ENCODE assay signal across 8 cellular contexts in the genomic region with DNA sequence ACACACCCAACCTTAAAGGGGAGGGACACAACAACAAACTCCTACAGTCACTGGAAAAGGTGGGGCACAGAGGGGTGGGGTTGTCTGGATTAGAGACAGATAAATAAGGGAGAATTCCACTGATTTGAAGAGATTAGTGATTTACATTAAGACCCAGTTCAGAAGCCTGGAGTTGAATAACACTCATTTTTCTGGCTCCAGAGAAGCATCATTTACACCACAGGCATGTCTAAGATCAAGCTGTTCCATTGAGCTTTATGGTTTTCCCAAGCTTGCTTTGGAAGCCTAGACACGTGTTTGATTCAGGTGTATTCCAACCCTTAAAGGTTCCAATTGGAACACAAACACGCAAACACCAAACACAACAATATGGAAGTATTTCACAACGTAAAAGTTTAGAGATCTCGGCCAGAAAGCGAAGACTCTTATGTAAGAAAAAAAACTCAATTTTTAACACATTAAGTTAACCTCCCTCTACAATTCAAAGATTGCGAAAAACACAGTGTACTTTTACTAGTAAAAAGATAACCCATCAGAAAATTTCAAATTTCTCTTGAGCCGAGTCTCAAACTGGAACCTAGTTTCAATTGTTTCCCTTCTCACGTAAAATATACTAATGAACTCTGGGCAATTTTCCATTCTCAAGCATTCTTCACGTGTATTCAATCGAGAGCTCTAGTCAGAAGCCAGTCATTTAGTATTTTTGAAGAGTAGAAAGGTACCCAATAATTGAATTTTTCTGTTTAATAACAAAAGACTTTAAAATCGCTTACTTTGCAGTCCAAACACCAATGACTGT. TPM values are rescaled to one million over a fixed set of nuclear protein-coding genes. Genes with fewer than 3 reads are reported as not detected.
A peak's percentile ranks its signal among the peaks of the same experiment; 100 is the strongest.
DNase-seq lines count a peak whose midpoint lies in the region; ATAC-seq and TF ChIP-seq lines count a peak whose summit lies in the region.

No MANE protein-coding gene starts in this region.

- peak overlapping the region; percentile 93 for H3K4me3 ChIP-seq in CD8-positive, alpha-beta T cell (ENCODE audit: low read depth, low read length)

- no peaks in the 10 kb centered on the region for H3K9me3 ChIP-seq in CD8-positive, alpha-beta T cell (ENCODE audit: low read length)

- H3K27me3 Mint-ChIP-seq in CD8-positive, alpha-beta T cell (ENCODE audit: low read depth) = no peaks in the 10 kb centered on the region
- no peaks in the 10 kb centered on the region for H3K27me3 Mint-ChIP-seq in natural killer cell treated with Interleukin-12 subunit alpha and Interleukin-12 subunit beta and Interleukin-15 and Interleukin-18, amount 100 ng/mL, for 72 hours

- H3K4me1 Mint-ChIP-seq in CD8-positive, alpha-beta T cell (ENCODE audit: low read depth) = peaks cover 59% of the 10 kb centered on the region
- H3K4me1 Mint-ChIP-seq in natural killer cell treated with Interleukin-12 subunit alpha and Interleukin-12 subunit beta and Interleukin-15 and Interleukin-18, amount 100 ng/mL, for 72 hours (ENCODE audit: low read depth in 2 of 2) = peaks cover 55 to 62% of the 10 kb centered on the region in 2 donors

- no peaks in the 10 kb centered on the region for H3K27me3 ChIP-seq in CD8-positive, alpha-beta T cell (ENCODE audit: insufficient read depth, low read length)

- CTCF ChIA-PET in CD8-positive, alpha-beta T cell (lab: Charles Lee) = interaction anchor here (0.5 to 1.5 kb wide), 2 partner anchors 10 to 617 kb away, joined by 3 read pairs; no protein-coding TSS in a partner anchor

- no peak for DNase-seq in CD8-positive, alpha-beta T cell
- peak; percentile 10 to 24 for DNase-seq in Kasumi-1 (lab: John Stamatoyannopoulos, UW)
- DNase-seq in natural killer cell treated with Interleukin-12 subunit alpha and Interleukin-12 subunit beta and Interleukin-15 and Interleukin-18, amount 100 ng/mL, for 72 hours (ENCODE audit: low spot score) = no peak
- DNase-seq in HCEC 1CT = no peak
- DNase-seq in NCI-H187 (lab: John Stamatoyannopoulos, UW) = no peak
- no peak for DNase-seq in NOMO-1 treated with DMSO at 0.1 percent for 48 hours (lab: John Stamatoyannopoulos, UW; ENCODE audit: unreplicated experiment)

- peaks cover 54% of the 10 kb centered on the region for H3K36me3 Mint-ChIP-seq in CD8-positive, alpha-beta T cell
- H3K36me3 Mint-ChIP-seq in natural killer cell treated with Interleukin-12 subunit alpha and Interleukin-12 subunit beta and Interleukin-15 and Interleukin-18, amount 100 ng/mL, for 72 hours = peaks cover 56% of the 10 kb centered on the region

- H3K27ac Mint-ChIP-seq in CD8-positive, alpha-beta T cell = peak overlapping the region; percentile 100
- peak overlapping the region; percentile 99 to 100 for H3K27ac Mint-ChIP-seq in natural killer cell treated with Interleukin-12 subunit alpha and Interleukin-12 subunit beta and Interleukin-15 and Interleukin-18, amount 100 ng/mL, for 72 hours

- peak overlapping the region; percentile 98 for H3K27ac ChIP-seq in CD8-positive, alpha-beta T cell (ENCODE audit: low read depth, low read length)
- peak overlapping the region; percentile 4 for H3K27ac ChIP-seq in cingulate gyrus (ENCODE audit: low read depth, low read length)

- intact Hi-C loops in CD8-positive, alpha-beta T cell (cut with DNase I, micrococcal nuclease) = loop anchor here (1.0 to 10.0 kb wide), 8 partner anchors 8 to 1199 kb away; partner anchors contain the start of genes RPL39L (in 1 of the 2), SENP2 (in 1 of the 2) and TMEM41A (in 1 of the 2)

- peaks cover 2% of the 10 kb centered on the region for H3K36me3 ChIP-seq in CD8-positive, alpha-beta T cell (ENCODE audit: insufficient read depth, low read length)

- H3K4me1 ChIP-seq in CD8-positive, alpha-beta T cell (ENCODE audit: insufficient read depth, low read length) = peaks cover 30% of the 10 kb centered on the region

- no peak for ATAC-seq in CD8-positive, alpha-beta T cell
- no peak for ATAC-seq in natural killer cell treated with Interleukin-12 subunit alpha and Interleukin-12 subunit beta and Interleukin-15 and Interleukin-18, amount 100 ng/mL, for 72 hours
- no peak for ATAC-seq in GM21717 (IDR thresholded peaks at IDR 0.05; ENCODE audit: unreplicated experiment)

- no peaks in the 10 kb centered on the region for H3K9me3 Mint-ChIP-seq in CD8-positive, alpha-beta T cell
- no peaks in the 10 kb centered on the region for H3K9me3 Mint-ChIP-seq in natural killer cell treated with Interleukin-12 subunit alpha and Interleukin-12 subunit beta and Interleukin-15 and Interleukin-18, amount 100 ng/mL, for 72 hours

- POLR2A ChIA-PET in CD8-positive, alpha-beta T cell (lab: Charles Lee) = interaction anchor here (0.6 to 3.5 kb wide), 3 partner anchors 10 to 437 kb away, joined by 3 to 85 read pairs (median 4); partner anchors contain the start of gene TMEM41A

- TF ChIP-seq CTCF in CD8-positive, alpha-beta T cell (IDR thresholded peaks at IDR 0.05) = no peak

- peak overlapping the region; percentile 100 for H3K4me3 Mint-ChIP-seq in CD8-positive, alpha-beta T cell
- peak overlapping the region; percentile 98 for H3K4me3 Mint-ChIP-seq in natural killer cell treated with Interleukin-12 subunit alpha and Interleukin-12 subunit beta and Interleukin-15 and Interleukin-18, amount 100 ng/mL, for 72 hours

RNA-seq across cellular contexts. Expression of gene TRA2B, which starts 2.1 kb away (rescaled TPM):
- 100 to 1,000 TPM; 455 to 472 TPM for total RNA-seq in CD8-positive, alpha-beta T cell
- total RNA-seq in natural killer cell treated with Interleukin-12 subunit alpha and Interleukin-12 subunit beta and Interleukin-15 and Interleukin-18, amount 100 ng/mL, for 72 hours = 100 to 1,000 TPM; 266 to 286 TPM

Comparison
In these comparisons a context has a peak if more than half of its experiments do, and no peak if none do; other contexts are left out.
1. DNase-seq: peak in Kasumi-1 (2 of 2); none in CD8-positive, alpha-beta T cell (0 of 7), natural killer cell treated with Interleukin-12 subunit alpha and Interleukin-12 subunit beta and Interleukin-15 and Interleukin-18, amount 100 ng/mL, for 72 hours (single experiment), HCEC 1CT (single experiment), NCI-H187 (0 of 2) and NOMO-1 treated with DMSO at 0.1 percent for 48 hours (single experiment).